17 cellular contexts compared by ENCODE assay signal in the genomic region with DNA sequence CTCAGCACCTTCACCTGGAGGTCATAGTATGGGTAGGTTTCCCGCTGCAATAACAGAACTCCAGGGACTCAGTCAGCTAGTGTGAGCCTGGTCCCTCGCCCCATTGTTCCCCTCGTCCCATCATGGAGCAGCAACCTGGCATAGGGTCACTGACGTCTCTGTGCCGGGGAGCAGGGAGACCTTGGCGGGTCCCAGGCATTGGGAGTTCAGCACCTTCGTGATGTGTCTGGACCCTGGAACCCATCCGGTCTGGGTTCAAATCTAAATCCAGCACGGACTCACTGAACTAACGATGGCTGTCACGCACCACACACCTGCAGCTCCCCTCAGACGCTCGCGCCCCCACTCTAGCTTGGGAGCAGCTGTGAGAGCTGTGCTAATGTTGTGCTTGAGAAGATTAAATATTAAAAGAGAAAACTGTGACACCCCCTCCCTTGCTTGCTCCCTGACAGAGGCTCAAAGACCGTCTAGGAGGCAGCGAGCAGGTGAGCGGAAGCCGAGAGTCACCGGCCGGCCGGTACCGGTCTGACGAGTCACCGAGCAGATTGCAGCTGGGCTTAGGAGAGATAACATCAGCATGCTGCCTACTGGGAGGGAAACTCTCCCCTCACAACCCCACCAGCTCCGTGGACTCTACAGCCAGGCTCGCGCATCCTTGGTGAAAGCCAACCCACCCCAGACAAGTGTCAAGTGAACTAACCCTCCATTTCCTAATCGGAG. TPM values are rescaled to one million over a fixed set of nuclear protein-coding genes. Genes with fewer than 3 reads are reported as not detected.
A peak's percentile ranks its signal among the peaks of the same experiment; 100 is the strongest.
DNase-seq lines count a peak whose midpoint lies in the region; ATAC-seq, FAIRE-seq and TF ChIP-seq lines count a peak whose summit lies in the region.
"Had no signal": no experiment of that assay in that cellular context is flagged by ENCODE, and none has a peak within 500 bp of the region (broad histone marks: within the 10 kb centered on the region; RNA-seq: fewer than 3 reads in every experiment).

No MANE protein-coding gene starts in this region.

- peak overlapping the region in 2 of 3 experiments; percentile 12 to 57; a peak in 1 of 6 replicates for H3K4me3 ChIP-seq in HepG2 (replicated peaks in 1 of 3; ENCODE audit: insufficient read depth in 1 of 3, low read depth in 2 of 3, low read length in 3 of 3)
- H3K4me3 ChIP-seq in right lobe of liver = no peak overlapping the region
- H3K4me3 ChIP-seq in endodermal cell (ENCODE audit: low read length) = no peak overlapping the region

- CTCF ChIA-PET in HepG2 (lab: Yijun Ruan, JAX; ENCODE audit: low intra/inter-chr PET ratio, low total read pairs) = no interaction called here

- peaks cover 39% of the 10 kb centered on the region for H3K4me1 ChIP-seq in HepG2 (ENCODE audit: insufficient read depth, low read length)
- no peaks in the 10 kb centered on the region for H3K4me1 ChIP-seq in right lobe of liver
- no peaks in the 10 kb centered on the region for H3K4me1 ChIP-seq in endodermal cell (ENCODE audit: control insufficient read depth, insufficient read depth, low read length)

- H3K9me3 ChIP-seq in HepG2 (ENCODE audit: low read length) (no peaks in the 10 kb centered on the region), right lobe of liver (no peaks in the 10 kb centered on the region), endodermal cell (ENCODE audit: control insufficient read depth, low read length) (no peaks in the 10 kb centered on the region)

- no peaks in the 10 kb centered on the region for H4K20me1 ChIP-seq in HepG2 (ENCODE audit: insufficient read depth, low read length)

- H3K27ac ChIP-seq in HepG2 (ENCODE audit: extremely low read length, insufficient read depth, low read length) (no peak overlapping the region), right lobe of liver (no peak overlapping the region), endodermal cell (ENCODE audit: low read depth, low read length) (no peak overlapping the region)

- no peaks in the 10 kb centered on the region for H3K79me2 ChIP-seq in HepG2 (ENCODE audit: insufficient read depth, low read length)

- intact Hi-C loops in HepG2 (cut with micrococcal nuclease; ENCODE audit: unreplicated experiment) = no loop called here
- intact Hi-C loops in right lobe of liver (cut with DNase I) = no loop called here

- H3K9ac ChIP-seq in HepG2 (ENCODE audit: insufficient read depth, low read depth, low read length) (no peak overlapping the region), endodermal cell (ENCODE audit: extremely low read depth, low read length, poor library complexity, severe bottlenecking) (no peak overlapping the region)

- TF ChIP-seq POLR2A in HepG2 (IDR thresholded peaks at IDR 0.05; ENCODE audit: insufficient read depth in 1 of 2, low read depth in 2 of 2, low read length in 2 of 2) = no peak
- no peak for TF ChIP-seq POLR2A in right lobe of liver (IDR thresholded peaks at IDR 0.05)

- 5% methylated on average over 13 of the region's 28 CpGs for WGBS in HepG2 (ENCODE audit: low lambda C conversion rate)
- WGBS in right lobe of liver (ENCODE audit: insufficient coverage, low coverage, low lambda C conversion rate, missing lambda C conversion rate) = 56% methylated on average over 18 of the region's 28 CpGs
- 91 to 96% methylated on average over 12 to 28 of the region's 28 CpGs for WGBS in endodermal cell (ENCODE audit: insufficient coverage in 1 of 2, insufficient read length in 1 of 2), 2 experiments

- TF ChIP-seq CTCF in HepG2 (CRISPR knock-in tag; IDR thresholded peaks at IDR 0.05) (no peak), right lobe of liver (IDR thresholded peaks at IDR 0.05) (no peak), endodermal cell (conservative IDR thresholded peaks at IDR 0.05) (no peak), nephron (IDR thresholded peaks at IDR 0.05; ENCODE audit: unreplicated experiment in 3 of 3) (no peak)

- H3K36me3 ChIP-seq in HepG2 (replicated peaks in 1 of 2; ENCODE audit: control insufficient read depth in 1 of 2, insufficient read depth in 2 of 2, low read length in 2 of 2) = peaks cover 2 to 16% of the 10 kb centered on the region in 2 experiments; a peak in 4 of 5 replicates
- peaks cover 0 to 21% (median 4%) of the 10 kb centered on the region in 4 donors for H3K36me3 ChIP-seq in right lobe of liver
- peaks cover 20% of the 10 kb centered on the region for H3K36me3 ChIP-seq in endodermal cell (ENCODE audit: control insufficient read depth, insufficient read depth, low read length)

- H3K4me2 ChIP-seq in HepG2 (ENCODE audit: low read depth, low read length) = peak overlapping the region; percentile 72

- H3K27me3 ChIP-seq in HepG2 (ENCODE audit: control insufficient read depth in 1 of 2, insufficient read depth in 2 of 2, low read length in 2 of 2) (peaks cover 1 to 14% of the 10 kb centered on the region in 2 experiments; a peak in 4 of 5 replicates), right lobe of liver (no peaks in the 10 kb centered on the region), endodermal cell (ENCODE audit: control insufficient read depth, insufficient read depth, low read length, poor library complexity, severe bottlenecking) (no peaks in the 10 kb centered on the region)

- TF ChIP-seq RAD21 in HepG2 (CRISPR knock-in tag; IDR thresholded peaks at IDR 0.05) = no peak

- H3K4me3 Mint-ChIP-seq in endodermal cell (no peak overlapping the region), nephron (peak overlapping the region; percentile 38 to 74 (median 63))
- H3K4me3 Mint-ChIP-seq: activated CD8-positive, alpha-beta T cell treated with anti-CD3 and anti-CD28 coated beads for 36 hours; activated naive CD8-positive, alpha-beta T cell treated with anti-CD3 and anti-CD28 coated beads for 36 hours; stimulated activated effector memory CD8-positive, alpha-beta T cell treated with anti-CD3 and anti-CD28 coated beads, Interleukin-12 subunit alpha, Interleukin-12 subunit beta, amount 100 ng/mL, for 72 hours; T-cell had no signal

- peaks cover 12% of the 10 kb centered on the region for H3K36me3 Mint-ChIP-seq in endodermal cell (ENCODE audit: low read depth)
- H3K36me3 Mint-ChIP-seq in nephron (ENCODE audit: low read depth) = peaks cover 14% of the 10 kb centered on the region
- H3K36me3 Mint-ChIP-seq: activated naive CD8-positive, alpha-beta T cell treated with anti-CD3 and anti-CD28 coated beads for 36 hours had no signal

- H3K27me3 Mint-ChIP-seq in endodermal cell (ENCODE audit: insufficient read depth) (no peaks in the 10 kb centered on the region), nephron (ENCODE audit: low read depth) (no peaks in the 10 kb centered on the region)
- H3K27me3 Mint-ChIP-seq: activated CD8-positive, alpha-beta T cell treated with anti-CD3 and anti-CD28 coated beads for 36 hours; activated naive CD8-positive, alpha-beta T cell treated with anti-CD3 and anti-CD28 coated beads for 36 hours; T-cell had no signal

- in situ Hi-C loops in HepG2 (cut with HindIII; ENCODE audit: extremely low pct_ligation_motif_present, low pct_unique_long_range_greater_than_20kb) = no loop called here

- H3K9me3 Mint-ChIP-seq in endodermal cell = no peaks in the 10 kb centered on the region
- H3K9me3 Mint-ChIP-seq in nephron = no peaks in the 10 kb centered on the region
- H3K9me3 Mint-ChIP-seq: activated CD8-positive, alpha-beta T cell treated with anti-CD3 and anti-CD28 coated beads for 36 hours; activated naive CD8-positive, alpha-beta T cell treated with anti-CD3 and anti-CD28 coated beads for 36 hours; stimulated activated effector memory CD8-positive, alpha-beta T cell treated with anti-CD3 and anti-CD28 coated beads, Interleukin-12 subunit alpha, Interleukin-12 subunit beta, amount 100 ng/mL, for 72 hours; T-cell had no signal

- ATAC-seq in HepG2 (peak; percentile 52), right lobe of liver (no peak), HG02852 (IDR thresholded peaks at IDR 0.05; ENCODE audit: unreplicated experiment) (no peak)
- ATAC-seq: activated CD8-positive, alpha-beta T cell treated with anti-CD3 and anti-CD28 coated beads for 36 hours; stimulated activated effector memory CD8-positive, alpha-beta T cell treated with anti-CD3 and anti-CD28 coated beads, Interleukin-12 subunit alpha, Interleukin-12 subunit beta, amount 100 ng/mL, for 72 hours; T-cell had no signal

- no TSS peak for BruUV-seq in HepG2 (replicated peaks; lab: Mats Ljungman, UMichigan)

- POLR2A ChIA-PET in HepG2 (lab: Yijun Ruan, JAX) = interaction anchor here (1.1 kb wide), 1 partner anchor 17 kb away, joined by 4 read pairs; no protein-coding TSS in a partner anchor

- FAIRE-seq in HepG2 (lab: Jason Lieb, UNC) = no peak

- H3K27ac Mint-ChIP-seq in endodermal cell = peak overlapping the region; percentile 64
- H3K27ac Mint-ChIP-seq in nephron = peak overlapping the region; percentile 37 to 90 (median 45)
- H3K27ac Mint-ChIP-seq: activated CD8-positive, alpha-beta T cell treated with anti-CD3 and anti-CD28 coated beads for 36 hours; activated naive CD8-positive, alpha-beta T cell treated with anti-CD3 and anti-CD28 coated beads for 36 hours; stimulated activated effector memory CD8-positive, alpha-beta T cell treated with anti-CD3 and anti-CD28 coated beads, Interleukin-12 subunit alpha, Interleukin-12 subunit beta, amount 100 ng/mL, for 72 hours; T-cell had no signal

- TF ChIP-seq EP300 in HepG2 (IDR thresholded peaks at IDR 0.05; ENCODE audit: low read depth in 2 of 2, low read length in 2 of 2) (no peak), HepG2 (CRISPR knock-in tag; IDR thresholded peaks at IDR 0.05; ENCODE audit: borderline replicate concordance) (no peak)

- H3K4me1 Mint-ChIP-seq in endodermal cell (peaks cover 8% of the 10 kb centered on the region), nephron (peaks cover 31% of the 10 kb centered on the region)
- H3K4me1 Mint-ChIP-seq: activated naive CD8-positive, alpha-beta T cell treated with anti-CD3 and anti-CD28 coated beads for 36 hours; stimulated activated effector memory CD8-positive, alpha-beta T cell treated with anti-CD3 and anti-CD28 coated beads, Interleukin-12 subunit alpha, Interleukin-12 subunit beta, amount 100 ng/mL, for 72 hours; T-cell had no signal

- DNase-seq in HepG2 (ENCODE audit: low spot score) (no peak), right lobe of liver (no peak), endodermal cell (no peak), NOMO-1 treated with dmso at 0.1 percent for 144 hours (lab: John Stamatoyannopoulos, UW; ENCODE audit: unreplicated experiment) (no peak), HK-2 (ENCODE audit: unreplicated experiment) (no peak), Ammon's horn (ENCODE audit: low spot score) (no peak)
- DNase-seq: activated CD8-positive, alpha-beta T cell treated with anti-CD3 and anti-CD28 coated beads for 36 hours; activated naive CD8-positive, alpha-beta T cell treated with anti-CD3 and anti-CD28 coated beads for 36 hours; Kasumi-1; stimulated activated CD4-positive, alpha-beta T cell treated with anti-CD3 and anti-CD28 coated beads, Interleukin-15, amount 100 ng/mL, for 24 hours had no signal

- H2AFZ ChIP-seq in HepG2 (ENCODE audit: low read length) = no peak overlapping the region

RNA-seq across cellular contexts. Expression of a gene that starts 0.7 kb away (rescaled TPM):
- total RNA-seq in HepG2 (2016; rRNA removed; fragmentation: Illumina TruSeq; extraction: Trizol) = not detected in 2 replicates
- not detected in 2 replicates for total RNA-seq in HepG2 (2016; cell fraction: cytosol; rRNA removed; fragmentation: Illumina TruSeq; extraction: Trizol; ENCODE audit: low read depth)
- total RNA-seq in HepG2 (2016; cell fraction: insoluble cytoplasmic fraction; rRNA removed; fragmentation: Illumina TruSeq; extraction: Trizol) = not detected in 2 replicates
- not detected in 2 replicates for total RNA-seq in HepG2 (2016; cell fraction: membrane; rRNA removed; fragmentation: Illumina TruSeq; extraction: Trizol)
- not detected in 2 replicates for total RNA-seq in HepG2 (2016; cell fraction: nucleus; rRNA removed; fragmentation: Illumina TruSeq; extraction: Trizol)
- polyA plus RNA-seq in HepG2 (2011; rRNA removed) = 0.01 and 0.07 TPM in 2 replicates
- polyA plus RNA-seq in HepG2 (2011; cell fraction: cytosol; rRNA removed) = not detected in 2 replicates
- polyA plus RNA-seq in HepG2 (2011; cell fraction: nucleus; rRNA removed) = not detected in 2 replicates
- polyA plus RNA-seq in HepG2 (2012) = not detected in 2 replicates
- polyA plus RNA-seq in HepG2 (2016; cell fraction: cytosol; fragmentation: Illumina TruSeq; extraction: Trizol; ENCODE audit: low read depth) = not detected in 2 replicates
- not detected in 2 replicates for polyA plus RNA-seq in HepG2 (2016; cell fraction: insoluble cytoplasmic fraction; fragmentation: Illumina TruSeq; extraction: Trizol; ENCODE audit: low read depth)
- polyA plus RNA-seq in HepG2 (2016; cell fraction: membrane; fragmentation: Illumina TruSeq; extraction: Trizol; ENCODE audit: low read depth) = not detected in 2 replicates
- polyA plus RNA-seq in HepG2 (2016; cell fraction: nucleus; fragmentation: Illumina TruSeq; extraction: Trizol; ENCODE audit: insufficient read depth, low read depth) = not detected in 2 replicates
- 0.16 TPM in 1 of 2 replicates, not detected in the other for polyA minus RNA-seq in HepG2 (2011; rRNA and poly(A)+ RNA removed; ENCODE audit: low replicate concordance)
- not detected in 2 replicates for polyA minus RNA-seq in HepG2 (2011; cell fraction: cytosol; rRNA and poly(A)+ RNA removed)
- polyA minus RNA-seq in HepG2 (2011; cell fraction: nucleus; rRNA and poly(A)+ RNA removed) = not detected in 2 replicates
- not detected for total RNA-seq in right lobe of liver
- total RNA-seq in endodermal cell = under 1 TPM in 1 of 2 donors, not detected in 1; 0.22 TPM
- not detected for polyA plus RNA-seq in endodermal cell (2013, experiment 1 of 2)
- polyA plus RNA-seq in endodermal cell (2013, experiment 2 of 2) = not detected
- total RNA-seq: activated CD8-positive, alpha-beta T cell treated with anti-CD3 and anti-CD28 coated beads for 36 hours; activated naive CD8-positive, alpha-beta T cell treated with anti-CD3 and anti-CD28 coated beads for 36 hours; dermis microvascular lymphatic vessel endothelial cell; H4; mononuclear cell had no signal

RNA-seq across cellular contexts. Expression of a gene that starts 52.4 kb away (rescaled TPM):
- total RNA-seq in HepG2 (2016; rRNA removed; fragmentation: Illumina TruSeq; extraction: Trizol) (22.5 and 22.9 TPM in 2 replicates), right lobe of liver (10 to 100 TPM; 16.6 to 32.7 (median 23.2) TPM), endodermal cell (10 to 100 TPM; 60.4 to 69.8 TPM)
- total RNA-seq in HepG2 (2016; cell fraction: cytosol; rRNA removed; fragmentation: Illumina TruSeq; extraction: Trizol; ENCODE audit: low read depth) = 4.7 and 5.6 TPM in 2 replicates
- 20.3 and 22.5 TPM in 2 replicates for total RNA-seq in HepG2 (2016; cell fraction: insoluble cytoplasmic fraction; rRNA removed; fragmentation: Illumina TruSeq; extraction: Trizol)
- 7.8 and 8.0 TPM in 2 replicates for total RNA-seq in HepG2 (2016; cell fraction: membrane; rRNA removed; fragmentation: Illumina TruSeq; extraction: Trizol)
- 40.3 and 47.8 TPM in 2 replicates for total RNA-seq in HepG2 (2016; cell fraction: nucleus; rRNA removed; fragmentation: Illumina TruSeq; extraction: Trizol)
- 28.7 and 32.0 TPM in 2 replicates for polyA plus RNA-seq in HepG2 (2011; rRNA removed)
- polyA plus RNA-seq in HepG2 (2011; cell fraction: cytosol; rRNA removed) = 15.2 and 16.2 TPM in 2 replicates
- 117 and 131 TPM in 2 replicates for polyA plus RNA-seq in HepG2 (2011; cell fraction: nucleus; rRNA removed)
- 17.8 and 19.3 TPM in 2 replicates for polyA plus RNA-seq in HepG2 (2012)
- polyA plus RNA-seq in HepG2 (2016; cell fraction: cytosol; fragmentation: Illumina TruSeq; extraction: Trizol; ENCODE audit: low read depth) = 1.0 and 1.2 TPM in 2 replicates
- 12.2 and 15.1 TPM in 2 replicates for polyA plus RNA-seq in HepG2 (2016; cell fraction: insoluble cytoplasmic fraction; fragmentation: Illumina TruSeq; extraction: Trizol; ENCODE audit: low read depth)
- polyA plus RNA-seq in HepG2 (2016; cell fraction: membrane; fragmentation: Illumina TruSeq; extraction: Trizol; ENCODE audit: low read depth) = 3.5 and 3.6 TPM in 2 replicates
- 55.7 and 58.7 TPM in 2 replicates for polyA plus RNA-seq in HepG2 (2016; cell fraction: nucleus; fragmentation: Illumina TruSeq; extraction: Trizol; ENCODE audit: insufficient read depth, low read depth)
- 33.6 and 47.8 TPM in 2 replicates for polyA minus RNA-seq in HepG2 (2011; rRNA and poly(A)+ RNA removed; ENCODE audit: low replicate concordance)
- polyA minus RNA-seq in HepG2 (2011; cell fraction: cytosol; rRNA and poly(A)+ RNA removed) = 13.5 and 13.7 TPM in 2 replicates
- 91.0 and 104 TPM in 2 replicates for polyA minus RNA-seq in HepG2 (2011; cell fraction: nucleus; rRNA and poly(A)+ RNA removed)
- polyA plus RNA-seq in endodermal cell (2013, experiment 1 of 2) = 45.9 TPM
- polyA plus RNA-seq in endodermal cell (2013, experiment 2 of 2) = 39.6 TPM

Comparison
In these comparisons a context has a peak if more than half of its experiments do, and no peak if none do; other contexts are left out.
1. H3K4me3 ChIP-seq: peak in HepG2 (2 of 3); none in right lobe of liver (0 of 3) and endodermal cell (single experiment).